Comparison of ENCODE assay signal across 20 cellular contexts in genomic region chr22:47202819-47203553, GRCh38.
DNase-seq lines count a peak whose midpoint lies in the region; ATAC-seq and TF ChIP-seq lines count a peak whose summit lies in the region.
"Had no signal": no experiment of that assay in that cellular context is flagged by ENCODE, and none has a peak within 500 bp of the region (broad histone marks: within the 10 kb centered on the region; RNA-seq: fewer than 3 reads in every experiment).

No MANE protein-coding gene starts in this region.

- no peak for TF ChIP-seq POLR2A in Peyer's patch (IDR thresholded peaks at IDR 0.05)
- TF ChIP-seq POLR2A in spleen (IDR thresholded peaks at IDR 0.05): no peak

- no peaks in the 10 kb centered on the region for H3K36me3 ChIP-seq in Peyer's patch
- H3K36me3 ChIP-seq in spleen: no peaks in the 10 kb centered on the region

- H3K27me3 ChIP-seq in Peyer's patch (no peaks in the 10 kb centered on the region), spleen (replicated peaks in 1 of 7) (peaks cover 0 to 5% (median 0%) of the 10 kb centered on the region in 7 donors)

- ATAC-seq in left lobe of liver: no peak
- ATAC-seq in GM18511 (IDR thresholded peaks at IDR 0.05; ENCODE audit: unreplicated experiment): no peak
- no peak for ATAC-seq in GM18519 (IDR thresholded peaks at IDR 0.05; ENCODE audit: low FRiP score, unreplicated experiment)

- WGBS in spleen, 5 donors: 87 to 95% (median 90%) methylated on average over 16 of the region's 16 CpGs

- H3K27ac ChIP-seq in Peyer's patch (no peak overlapping the region), spleen (no peak overlapping the region)
- H3K27ac ChIP-seq: HL-60 had no signal

- H3K9me3 ChIP-seq in Peyer's patch: no peaks in the 10 kb centered on the region
- H3K9me3 ChIP-seq in spleen: no peaks in the 10 kb centered on the region

- H3K4me1 ChIP-seq in Peyer's patch: no peaks in the 10 kb centered on the region
- peaks cover 0 to 15% (median 5%) of the 10 kb centered on the region in 6 donors for H3K4me1 ChIP-seq in spleen

- intact Hi-C loops in spleen (cut with DNase I; ENCODE audit: low total_unique reads): no loop called here

- TF ChIP-seq CTCF in Peyer's patch (IDR thresholded peaks at IDR 0.05): no peak
- TF ChIP-seq CTCF in spleen (IDR thresholded peaks at IDR 0.05 in 8 of 11, conservative IDR thresholded peaks at IDR 0.05 in 3 of 11): no peak

- DNase-seq in activated effector memory CD4-positive, alpha-beta T cell treated with anti-CD3 and anti-CD28 coated beads, Interleukin-2, amount 50 U/mL, for 16 hours: peak; percentile 28
- no peak for DNase-seq in activated effector memory CD4-positive, alpha-beta T cell treated with Interleukin-2 at 50 U/mL for 16 hours
- DNase-seq in Peyer's patch (peak in 2 of 3 donors; percentile 6 to 28), left lobe of liver (ENCODE audit: low spot score) (peak; percentile 42), spleen (peak; percentile 62), SIG-M5 (lab: John Stamatoyannopoulos, UW) (no peak)
- DNase-seq: COR-L47, DMS153, H9, MV-4-11, NCI-H1417 treated with DMSO at 0.1 percent for 48 hours, NCI-H2029, NCI-H2171, NCI-H446 treated with DMSO at 0.1 percent for 48 hours, NCI-H748 treated with DMSO at 0.1 percent for 48 hours, OCI-M1, RPMI8226 had no signal

- H3K4me3 ChIP-seq in Peyer's patch (no peak overlapping the region), spleen (no peak overlapping the region)

Comparison
In these comparisons a context has a peak if more than half of its experiments do, and no peak if none do; other contexts are left out.
1. DNase-seq: peak in activated effector memory CD4-positive, alpha-beta T cell treated with anti-CD3 and anti-CD28 coated beads, Interleukin-2, amount 50 U/mL, for 16 hours (single experiment), Peyer's patch (2 of 3), left lobe of liver (single experiment) and spleen (single experiment); none in activated effector memory CD4-positive, alpha-beta T cell treated with Interleukin-2 at 50 U/mL for 16 hours (single experiment) and SIG-M5 (single experiment).